Comparison of ENCODE assay signal across 9 cellular contexts in genomic region chr7:98202367-98203195, GRCh38. TPM values are rescaled to one million over a fixed set of nuclear protein-coding genes. Genes with fewer than 3 reads are reported as not detected.
A peak's percentile ranks its signal among the peaks of the same experiment; 100 is the strongest.
DNase-seq lines count a peak whose midpoint lies in the region; TF ChIP-seq lines count a peak whose summit lies in the region.
"Had no signal": no experiment of that assay in that cellular context is flagged by ENCODE, and none has a peak within 500 bp of the region (broad histone marks: within the 10 kb centered on the region; RNA-seq: fewer than 3 reads in every experiment).

No MANE protein-coding gene starts in this region.

- H3K27ac Mint-ChIP-seq in type B pancreatic cell = no peak overlapping the region

- no peaks in the 10 kb centered on the region for H3K9me3 ChIP-seq in HEK293 (ENCODE audit: control insufficient read depth, insufficient read depth, low read depth, low read length)

- CTCF ChIA-PET in HEK293 (lab: Yijun Ruan, JAX) = interaction anchor here (0.5 to 1.0 kb wide), 3 partner anchors 117 to 235 kb away, joined by 3 to 5 read pairs (median 3); no protein-coding TSS in a partner anchor

- TF ChIP-seq CTCF in GM12875 (IDR thresholded peaks at IDR 0.05; ENCODE audit: borderline replicate concordance, insufficient read depth, low read depth, low read length) = no peak
- no peak for TF ChIP-seq CTCF in HEK293 (tag by site-specific recombination; IDR thresholded peaks at IDR 0.05)
- TF ChIP-seq CTCF in type B pancreatic cell (conservative IDR thresholded peaks at IDR 0.05) = no peak

- H3K4me3 Mint-ChIP-seq in type B pancreatic cell = no peak overlapping the region

- H3K27ac ChIP-seq in HEK293 (ENCODE audit: extremely low read depth, low read depth, low read length) = no peak overlapping the region
- no peak overlapping the region for H3K27ac ChIP-seq in caudate nucleus (ENCODE audit: low read depth, low read length)

- H3K36me3 ChIP-seq in HEK293 (ENCODE audit: control insufficient read depth in 2 of 2, insufficient read depth in 1 of 2, low read length in 2 of 2) = peaks cover 0 to 24% of the 10 kb centered on the region in 2 experiments

- peak overlapping the region; percentile 28 for H3K4me3 ChIP-seq in GM12875 (ENCODE audit: low read depth, low read length)
- H3K4me3 ChIP-seq in HEK293 (ENCODE audit: low read depth, low read length) = no peak overlapping the region

- H3K4me1 Mint-ChIP-seq in type B pancreatic cell (ENCODE audit: unreplicated experiment) = no peaks in the 10 kb centered on the region

- no peaks in the 10 kb centered on the region for H3K27me3 Mint-ChIP-seq in type B pancreatic cell

- POLR2A ChIA-PET in HEK293 (lab: Yijun Ruan, JAX) = no interaction called here

- no peaks in the 10 kb centered on the region for H3K9me3 Mint-ChIP-seq in type B pancreatic cell

- DNase-seq in NOMO-1 (lab: John Stamatoyannopoulos, UW; ENCODE audit: unreplicated experiment in 2 of 2) (peak; percentile 94 to 99), T1000 (lab: John Stamatoyannopoulos, UW) (no peak), type B pancreatic cell (ENCODE audit: extremely low spot score, unreplicated experiment) (no peak), caudate nucleus (lab: John Stamatoyannopoulos, UW) (no peak)
- peak; percentile 82 to 83 for DNase-seq in activated T-cell treated with anti-CD3 and anti-CD28 coated beads, Interleukin-2, amount 50 U/mL, for 48 hours
- peak; percentile 34 to 40 for DNase-seq in stimulated activated CD4-positive, alpha-beta T cell treated with anti-CD3 and anti-CD28 coated beads, Interleukin-1b, Interleukin-23, amount 100 ng/mL, for 4 hours (ENCODE audit: low read depth in 2 of 2)

- peaks cover 14% of the 10 kb centered on the region for H3K36me3 Mint-ChIP-seq in type B pancreatic cell

- no peaks in the 10 kb centered on the region for H3K4me1 ChIP-seq in HEK293 (ENCODE audit: control insufficient read depth, insufficient read depth, low read length)

TF ChIP-seq in HEK293, 187 proteins besides CTCF, POLR2A, EP300 and RAD21:
- TF ChIP-seq BCL11B (tag by site-specific recombination; IDR thresholded peaks at IDR 0.05; ENCODE audit: low read depth) = no peak
- no peak for TF ChIP-seq PRDM2 (tag by site-specific recombination; IDR thresholded peaks at IDR 0.05; ENCODE audit: borderline replicate concordance)
- TF ChIP-seq ZNF530 (tag by site-specific recombination; IDR thresholded peaks at IDR 0.05; ENCODE audit: low read depth) = no peak
- peak; percentile 80 for TF ChIP-seq SCRT1 (tag by site-specific recombination; IDR thresholded peaks at IDR 0.05; ENCODE audit: borderline replicate concordance)
- TF ChIP-seq SCRT2 (tag by site-specific recombination; IDR thresholded peaks at IDR 0.05) = peak; percentile 91
- TF ChIP-seq KLF7 (tag by site-specific recombination; IDR thresholded peaks at IDR 0.05; ENCODE audit: borderline replicate concordance) = no peak
TF ChIP-seq in HEK293: peak in this region for 2.

RNA-seq across cellular contexts. Expression of gene BHLHA15, which starts 8.7 kb away (rescaled TPM):
- 0.46 and 0.57 TPM in 2 replicates for total RNA-seq in type B pancreatic cell (ENCODE audit: low replicate concordance)
- total RNA-seq: subcutaneous adipose tissue had no signal

RNA-seq across cellular contexts. Expression of gene TECPR1, which starts 49.5 kb away (rescaled TPM):
- 32.4 and 39.9 TPM in 2 replicates for total RNA-seq in type B pancreatic cell (ENCODE audit: low replicate concordance)

Comparison
In these comparisons a context has a peak if more than half of its experiments do, and no peak if none do; other contexts are left out.
1. DNase-seq: peak in NOMO-1 (2 of 2), activated T-cell treated with anti-CD3 and anti-CD28 coated beads, Interleukin-2, amount 50 U/mL, for 48 hours (2 of 2) and stimulated activated CD4-positive, alpha-beta T cell treated with anti-CD3 and anti-CD28 coated beads, Interleukin-1b, Interleukin-23, amount 100 ng/mL, for 4 hours (2 of 2); none in T1000 (single experiment), type B pancreatic cell (single experiment) and caudate nucleus (0 of 61).